In the genomic region with DNA sequence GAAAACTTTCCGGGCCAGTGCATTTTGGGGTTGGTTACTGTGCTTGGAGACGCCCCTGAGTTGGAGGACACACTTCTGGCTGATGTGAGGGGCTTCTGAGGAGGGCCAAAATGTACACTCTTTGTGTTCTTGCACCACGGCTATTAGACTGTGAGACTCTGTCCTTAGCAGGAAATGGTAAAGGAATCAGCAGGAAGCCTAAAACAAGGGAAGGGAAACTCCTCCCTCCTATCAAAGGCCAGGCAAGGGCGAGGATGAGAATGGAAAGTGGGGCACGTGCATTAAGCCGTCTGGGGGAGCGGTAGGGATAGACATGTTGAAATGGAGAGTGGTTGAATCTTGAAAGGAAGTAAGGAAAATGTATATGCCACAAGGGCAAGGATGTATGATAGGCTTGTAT, we compare ENCODE assay signal across 1 cellular context.
TF ChIP-seq lines count a peak whose summit lies in the region.

No MANE protein-coding gene starts in this region.

TF ChIP-seq in HepG2, 621 proteins besides CTCF, POLR2A, EP300 and RAD21:
- TF ChIP-seq ZSCAN9 (CRISPR knock-in tag; IDR thresholded peaks at IDR 0.05; ENCODE audit: borderline replicate concordance): no peak
- TF ChIP-seq, protein P1, sequence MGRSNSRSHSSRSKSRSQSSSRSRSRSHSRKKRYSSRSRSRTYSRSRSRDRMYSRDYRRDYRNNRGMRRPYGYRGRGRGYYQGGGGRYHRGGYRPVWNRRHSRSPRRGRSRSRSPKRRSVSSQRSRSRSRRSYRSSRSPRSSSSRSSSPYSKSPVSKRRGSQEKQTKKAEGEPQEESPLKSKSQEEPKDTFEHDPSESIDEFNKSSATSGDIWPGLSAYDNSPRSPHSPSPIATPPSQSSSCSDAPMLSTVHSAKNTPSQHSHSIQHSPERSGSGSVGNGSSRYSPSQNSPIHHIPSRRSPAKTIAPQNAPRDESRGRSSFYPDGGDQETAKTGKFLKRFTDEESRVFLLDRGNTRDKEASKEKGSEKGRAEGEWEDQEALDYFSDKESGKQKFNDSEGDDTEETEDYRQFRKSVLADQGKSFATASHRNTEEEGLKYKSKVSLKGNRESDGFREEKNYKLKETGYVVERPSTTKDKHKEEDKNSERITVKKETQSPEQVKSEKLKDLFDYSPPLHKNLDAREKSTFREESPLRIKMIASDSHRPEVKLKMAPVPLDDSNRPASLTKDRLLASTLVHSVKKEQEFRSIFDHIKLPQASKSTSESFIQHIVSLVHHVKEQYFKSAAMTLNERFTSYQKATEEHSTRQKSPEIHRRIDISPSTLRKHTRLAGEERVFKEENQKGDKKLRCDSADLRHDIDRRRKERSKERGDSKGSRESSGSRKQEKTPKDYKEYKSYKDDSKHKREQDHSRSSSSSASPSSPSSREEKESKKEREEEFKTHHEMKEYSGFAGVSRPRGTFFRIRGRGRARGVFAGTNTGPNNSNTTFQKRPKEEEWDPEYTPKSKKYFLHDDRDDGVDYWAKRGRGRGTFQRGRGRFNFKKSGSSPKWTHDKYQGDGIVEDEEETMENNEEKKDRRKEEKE (IDR thresholded peaks at IDR 0.05): no peak
- no peak for TF ChIP-seq ZNF180 (CRISPR knock-in tag; IDR thresholded peaks at IDR 0.05; ENCODE audit: borderline replicate concordance, low read depth)
- no peak for TF ChIP-seq GABPA (IDR thresholded peaks at IDR 0.05; ENCODE audit: low read depth, low read length)
- 0 out of 2 replicates have a peak, but pooled peaks have one; percentile 39 for TF ChIP-seq GABPA (CRISPR knock-in tag; IDR thresholded peaks at IDR 0.05; ENCODE audit: low read depth)
- TF ChIP-seq ATF7 (IDR thresholded peaks at IDR 0.05): no peak
- TF ChIP-seq ATF7 (CRISPR knock-in tag; IDR thresholded peaks at IDR 0.05): no peak
- TF ChIP-seq ZNF124 (CRISPR knock-in tag; IDR thresholded peaks at IDR 0.05): no peak
